In genomic region chr20:35237486-35237885, GRCh38 we compare ENCODE assay signal across 20 cellular contexts. TPM values are rescaled to one million over a fixed set of nuclear protein-coding genes. Genes with fewer than 3 reads are reported as not detected.
DNase-seq lines count a peak whose midpoint lies in the region; ATAC-seq and TF ChIP-seq lines count a peak whose summit lies in the region.
"Had no signal": no experiment of that assay in that cellular context is flagged by ENCODE, and none has a peak within 500 bp of the region (broad histone marks: within the 10 kb centered on the region; RNA-seq: fewer than 3 reads in every experiment).

No MANE protein-coding gene starts in this region.

- no peak overlapping the region for H3K27ac ChIP-seq in vagina
- H3K27ac ChIP-seq: KMS-11, RWPE1 had no signal

- no peaks in the 10 kb centered on the region for H3K4me1 ChIP-seq in vagina

- DNase-seq in AG08395 (ENCODE audit: low spot score) (peak; percentile 62), EH (ENCODE audit: low read depth) (peak; percentile 55), HFFc6 (peak; percentile 12), fibroblast of gingiva (ENCODE audit: low read depth) (peak; percentile 11), vagina (ENCODE audit: extremely low spot score in 2 of 2) (no peak)
- no peak for DNase-seq in stimulated activated CD4-positive, alpha-beta T cell treated with anti-CD3 and anti-CD28 coated beads, Interleukin-4, amount 100 ng/mL, for 24 hours
- DNase-seq: GOT3, NCI-H1417, NCI-H187, NCI-H2107, NCI-H2227 treated with DMSO at 0.1 percent for 48 hours, NCI-H510A treated with DMSO at 0.1 percent for 48 hours, NCI-H774, PC-3 had no signal

- H3K9me3 Mint-ChIP-seq in HFFc6: peaks cover 5% of the 10 kb centered on the region

- H3K36me3 ChIP-seq in vagina: no peaks in the 10 kb centered on the region

- no peaks in the 10 kb centered on the region for H3K27me3 ChIP-seq in vagina

- peaks cover 11% of the 10 kb centered on the region for H3K36me3 Mint-ChIP-seq in HFFc6 (ENCODE audit: low read depth)

- H3K4me3 ChIP-seq in vagina: no peak overlapping the region

- peaks cover 5% of the 10 kb centered on the region for H3K27me3 Mint-ChIP-seq in HFFc6 (ENCODE audit: insufficient read depth)

- no peak overlapping the region for H3K4me3 Mint-ChIP-seq in HFFc6

- no peaks in the 10 kb centered on the region for H3K9me3 ChIP-seq in vagina

- peaks cover 37% of the 10 kb centered on the region for H3K4me1 Mint-ChIP-seq in HFFc6 (ENCODE audit: low read depth)

- TF ChIP-seq CTCF in HFFc6 (IDR thresholded peaks at IDR 0.05) (no peak), vagina (IDR thresholded peaks at IDR 0.05) (no peak)

- H3K27ac Mint-ChIP-seq in HFFc6: no peak overlapping the region

- ATAC-seq in GM21381 (IDR thresholded peaks at IDR 0.05; ENCODE audit: unreplicated experiment) (no peak), GM21447 (IDR thresholded peaks at IDR 0.05; ENCODE audit: unreplicated experiment) (no peak)
- ATAC-seq: HepG2, PC-3 had no signal

- TF ChIP-seq POLR2A in vagina (IDR thresholded peaks at IDR 0.05): no peak

- intact Hi-C loops in vagina (cut with DNase I): no loop called here

RNA-seq across cellular contexts. Expression of gene MMP24, which starts 11.0 kb away (rescaled TPM):
- 1 to 10 TPM in 1 of 6 experiments, under 1 TPM in 5; 0.48 to 1.2 (median 0.65) TPM for total RNA-seq in HFFc6 (2021; fragmentation: NEBNext Ultra II Directional; extraction: Animal tissue kit (Norgen Biotek cat#: 25700))
- total RNA-seq in vagina: 0.98 TPM

RNA-seq across cellular contexts. Expression of gene MMP24OS, which starts 40.4 kb away (rescaled TPM):
- 100 to 1,000 TPM in 4 of 6 experiments, 10 to 100 TPM in 2; 91.7 to 117 (median 105) TPM for total RNA-seq in HFFc6 (2021; fragmentation: NEBNext Ultra II Directional; extraction: Animal tissue kit (Norgen Biotek cat#: 25700))
- 36.8 TPM for total RNA-seq in vagina

RNA-seq across cellular contexts. Expression of gene EIF6, which starts 47.1 kb away (rescaled TPM):
- 100 to 1,000 TPM; 176 to 194 (median 185) TPM for total RNA-seq in HFFc6 (2021; fragmentation: NEBNext Ultra II Directional; extraction: Animal tissue kit (Norgen Biotek cat#: 25700))
- 124 TPM for total RNA-seq in vagina

RNA-seq across cellular contexts. Expression of gene FAM83C, which starts 54.7 kb away (rescaled TPM):
- not detected for total RNA-seq in HFFc6 (2021; fragmentation: NEBNext Ultra II Directional; extraction: Animal tissue kit (Norgen Biotek cat#: 25700))
- 16.9 TPM for total RNA-seq in vagina
- total RNA-seq: A172, HepG2, PC-3 had no signal

Comparison
In these comparisons a context has a peak if more than half of its experiments do, and no peak if none do; other contexts are left out.
1. DNase-seq: peak in AG08395 (single experiment), EH (single experiment), HFFc6 (single experiment) and fibroblast of gingiva (single experiment); none in stimulated activated CD4-positive, alpha-beta T cell treated with anti-CD3 and anti-CD28 coated beads, Interleukin-4, amount 100 ng/mL, for 24 hours (single experiment) and vagina (0 of 2).